12 cellular contexts compared by ENCODE assay signal in genomic region chr18:50142441-50143120, GRCh38. TPM values are rescaled to one million over a fixed set of nuclear protein-coding genes. Genes with fewer than 3 reads are reported as not detected.
"Had no signal": no experiment of that assay in that cellular context is flagged by ENCODE, and none has a peak within 500 bp of the region (broad histone marks: within the 10 kb centered on the region; RNA-seq: fewer than 3 reads in every experiment).

No MANE protein-coding gene starts in this region.

- H3K4me1 ChIP-seq: right atrium auricular region had no signal

- H3K9me3 ChIP-seq: left lung, right atrium auricular region had no signal

- DNase-seq: activated CD4-positive, alpha-beta T cell treated with anti-CD3 and anti-CD28 coated beads for 36 hours; activated CD4-positive, alpha-beta T cell treated with anti-CD3 and anti-CD28 coated beads, Interleukin-2, amount 50 U/mL, for 48 hours; activated T-cell treated with anti-CD3 and anti-CD28 coated beads for 4 hours; anterior cingulate cortex; effector memory CD8-positive, alpha-beta T cell; left lung; midbrain; occipital lobe; stimulated activated naive CD8-positive, alpha-beta T cell treated with anti-CD3 and anti-CD28 coated beads, Interleukin-15, amount 100 ng/mL, for 72 hours had no signal

- H3K4me3 ChIP-seq: left lung, right atrium auricular region had no signal

- ATAC-seq: activated CD4-positive, alpha-beta T cell treated with anti-CD3 and anti-CD28 coated beads for 36 hours; effector memory CD8-positive, alpha-beta T cell; left lung; stimulated activated naive CD8-positive, alpha-beta T cell treated with anti-CD3 and anti-CD28 coated beads, Interleukin-15, amount 100 ng/mL, for 72 hours had no signal

- H3K36me3 ChIP-seq: left lung, right atrium auricular region had no signal

- H3K27me3 ChIP-seq: left lung, right atrium auricular region had no signal

- H3K27ac ChIP-seq: left lung, right atrium auricular region had no signal

- FAIRE-seq: frontal cortex had no signal

RNA-seq across cellular contexts. Expression of gene MYO5B, which starts 52.4 kb away (rescaled TPM):
- total RNA-seq: activated T-helper 1 cell treated with anti-CD3 and anti-CD28 coated beads, Interleukin-12 subunit alpha, Interleukin-12 subunit beta, Interleukin-2, Interleukin-4 antibody, amounts not matched to agents 30 ng/mL and 10 ng/mL and 1 ng/mL, durations not matched to agents 14 hours and 24 hours and 36 hours had no signal
